1 cellular context compared by ENCODE assay signal in the genomic region with DNA sequence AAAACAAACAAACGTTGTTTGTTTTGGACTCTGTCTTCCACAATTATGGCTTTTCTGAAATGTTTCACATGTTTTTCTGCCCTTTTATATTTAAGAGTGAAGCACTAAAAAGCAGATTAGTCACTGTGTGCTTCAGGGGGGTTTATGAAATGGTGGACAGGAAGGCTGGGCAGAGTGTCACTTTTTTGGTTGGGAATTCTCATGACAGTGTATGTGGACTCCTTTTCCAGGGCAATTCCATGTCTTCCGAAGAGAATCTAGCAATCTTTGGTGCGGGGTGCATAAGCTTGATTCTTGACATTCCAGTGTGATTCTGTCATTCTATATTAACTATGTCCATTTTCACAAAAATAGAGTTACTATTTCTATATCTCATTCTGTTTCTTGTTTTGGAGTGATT.
TF ChIP-seq lines count a peak whose summit lies in the region.

No MANE protein-coding gene starts in this region.

TF ChIP-seq in IMR-90, 13 proteins besides CTCF, POLR2A, EP300 and RAD21 (continued from another document):
- TF ChIP-seq MAFK (IDR thresholded peaks at IDR 0.05; ENCODE audit: low read depth, low read length) = no peak
